11 cellular contexts compared by ENCODE assay signal in genomic region chr11:61369372-61370348, GRCh38. TPM values are rescaled to one million over a fixed set of nuclear protein-coding genes. Genes with fewer than 3 reads are reported as not detected.
DNase-seq lines count a peak whose midpoint lies in the region; ATAC-seq and TF ChIP-seq lines count a peak whose summit lies in the region.
"Had no signal": no experiment of that assay in that cellular context is flagged by ENCODE, and none has a peak within 500 bp of the region (broad histone marks: within the 10 kb centered on the region; RNA-seq: fewer than 3 reads in every experiment).

No MANE protein-coding gene starts in this region.

- H3K9ac ChIP-seq in fibroblast of lung (ENCODE audit: insufficient read depth, low read length): no peak overlapping the region

- no peak overlapping the region for H2AFZ ChIP-seq in fibroblast of lung (ENCODE audit: low read length)
- no peak overlapping the region for H2AFZ ChIP-seq in osteoblast (ENCODE audit: low read length)

- DNase-seq in CD1c-positive myeloid dendritic cell (ENCODE audit: extremely low spot score) (peak; percentile 71), MV-4-11 (lab: John Stamatoyannopoulos, UW) (peak; percentile 75), fibroblast of lung (ENCODE audit: low read depth in 2 of 2) (peak; percentile 93 to 96), osteoblast (ENCODE audit: insufficient read length, low spot score, missing footprints) (peak; percentile 92), NCI-H526 treated with DMSO at 0.1 percent for 48 hours (lab: John Stamatoyannopoulos, UW) (no peak), T-helper 1 cell (no peak)
- DNase-seq: DMS153; NCI-H1105 treated with DMSO at 0.1 percent for 48 hours; stimulated activated CD4-positive, alpha-beta T cell treated with anti-CD3 and anti-CD28 coated beads, Interleukin-4, amount 100 ng/mL, for 4 hours had no signal

- H3K4me2 ChIP-seq in fibroblast of lung (ENCODE audit: extremely low read depth, insufficient read depth, low read length) (peak overlapping the region; percentile 32), osteoblast (ENCODE audit: insufficient read depth, low read length) (peak overlapping the region; percentile 53)

- H3K27me3 ChIP-seq in fibroblast of lung (ENCODE audit: control insufficient read depth, insufficient read depth, low read length) (no peaks in the 10 kb centered on the region), osteoblast (ENCODE audit: insufficient read depth, low read length) (no peaks in the 10 kb centered on the region)

- H3K4me3 ChIP-seq in fibroblast of lung (replicated peaks in 1 of 4; ENCODE audit: control extremely low read depth in 1 of 4, insufficient read depth in 1 of 4, low read depth in 3 of 4, low read length in 4 of 4) (no peak overlapping the region), osteoblast (ENCODE audit: insufficient read depth, low read length) (peak overlapping the region; percentile 10)

- H4K20me1 ChIP-seq in fibroblast of lung (ENCODE audit: control insufficient read depth, extremely low read depth, insufficient read depth, low read length): no peaks in the 10 kb centered on the region
- H4K20me1 ChIP-seq in osteoblast (ENCODE audit: insufficient read depth, low read length): no peaks in the 10 kb centered on the region

- H3K9me3 ChIP-seq in fibroblast of lung (ENCODE audit: control insufficient read depth, insufficient read depth, low read depth, low read length): no peaks in the 10 kb centered on the region
- no peaks in the 10 kb centered on the region for H3K9me3 ChIP-seq in osteoblast (ENCODE audit: low read depth, low read length)

- peaks cover 19% of the 10 kb centered on the region for H3K4me1 ChIP-seq in fibroblast of lung (ENCODE audit: control insufficient read depth, extremely low read depth, insufficient read depth, low read length)
- peaks cover 42% of the 10 kb centered on the region for H3K4me1 ChIP-seq in osteoblast (ENCODE audit: insufficient read depth, low read length)

- TF ChIP-seq CTCF in fibroblast of lung (conservative IDR thresholded peaks at IDR 0.05 in 1 of 2, IDR thresholded peaks at IDR 0.05 in 1 of 2; ENCODE audit: low read depth in 1 of 2, low read length in 2 of 2): no peak
- no peak for TF ChIP-seq CTCF in osteoblast (IDR thresholded peaks at IDR 0.05; ENCODE audit: extremely low read depth, low read depth, low read length)

- H3K27ac ChIP-seq in fibroblast of lung (ENCODE audit: insufficient read depth, low read length): peak overlapping the region; percentile 92
- H3K27ac ChIP-seq in osteoblast (ENCODE audit: low read depth, low read length): peak overlapping the region; percentile 100

- H3K36me3 ChIP-seq in fibroblast of lung (ENCODE audit: control insufficient read depth, insufficient read depth, low read length) (peaks cover 14% of the 10 kb centered on the region), osteoblast (ENCODE audit: insufficient read depth, low read length) (peaks cover 50% of the 10 kb centered on the region)

- H3K79me2 ChIP-seq in fibroblast of lung (ENCODE audit: control insufficient read depth, insufficient read depth, low read length): no peaks in the 10 kb centered on the region
- H3K79me2 ChIP-seq in osteoblast (ENCODE audit: insufficient read depth, low read length): peaks cover 5% of the 10 kb centered on the region

- ATAC-seq in HG02623 (IDR thresholded peaks at IDR 0.05; ENCODE audit: unreplicated experiment): no peak
- ATAC-seq in GM18520 (IDR thresholded peaks at IDR 0.05; ENCODE audit: unreplicated experiment): no peak

RNA-seq across cellular contexts. Expression of gene TMEM138, which starts 7.5 kb away (rescaled TPM):
- total RNA-seq in fibroblast of lung (20.0 and 30.2 TPM in 2 replicates), osteoblast (41.3 and 48.3 TPM in 2 replicates)
- polyA plus RNA-seq in fibroblast of lung: 78.0 and 95.9 TPM in 2 replicates
- 57.7 and 65.3 TPM in 2 replicates for polyA plus RNA-seq in fibroblast of lung (2012)
- 64.3 and 99.7 TPM in 2 replicates for polyA minus RNA-seq in fibroblast of lung (ENCODE audit: low replicate concordance)

RNA-seq across cellular contexts. Expression of gene CYB561A3, which starts 8.0 kb away (rescaled TPM):
- 39.3 and 65.1 TPM in 2 replicates for total RNA-seq in fibroblast of lung
- polyA plus RNA-seq in fibroblast of lung: 43.9 and 48.3 TPM in 2 replicates
- polyA plus RNA-seq in fibroblast of lung (2012): 41.8 and 42.0 TPM in 2 replicates
- 215 and 274 TPM in 2 replicates for polyA minus RNA-seq in fibroblast of lung (ENCODE audit: low replicate concordance)
- total RNA-seq in osteoblast: 149 and 151 TPM in 2 replicates

RNA-seq across cellular contexts. Expression of gene TMEM216, which starts 22.7 kb away (rescaled TPM):
- total RNA-seq in fibroblast of lung: 10.4 and 12.3 TPM in 2 replicates
- 14.1 and 18.4 TPM in 2 replicates for polyA plus RNA-seq in fibroblast of lung
- 7.1 and 8.2 TPM in 2 replicates for polyA plus RNA-seq in fibroblast of lung (2012)
- polyA minus RNA-seq in fibroblast of lung (ENCODE audit: low replicate concordance): 7.7 and 8.8 TPM in 2 replicates
- 5.8 and 8.3 TPM in 2 replicates for total RNA-seq in osteoblast

RNA-seq across cellular contexts. Expression of gene TKFC, which starts 36.6 kb away (rescaled TPM):
- total RNA-seq in fibroblast of lung (15.9 and 27.1 TPM in 2 replicates), osteoblast (21.8 and 30.0 TPM in 2 replicates)
- 11.5 and 15.9 TPM in 2 replicates for polyA plus RNA-seq in fibroblast of lung
- polyA plus RNA-seq in fibroblast of lung (2012): 20.4 and 23.8 TPM in 2 replicates
- polyA minus RNA-seq in fibroblast of lung (ENCODE audit: low replicate concordance): 26.2 and 48.0 TPM in 2 replicates

RNA-seq across cellular contexts. Expression of gene DDB1, which starts 36.8 kb away (rescaled TPM):
- total RNA-seq in fibroblast of lung (241 and 282 TPM in 2 replicates), osteoblast (330 and 331 TPM in 2 replicates)
- 289 and 298 TPM in 2 replicates for polyA plus RNA-seq in fibroblast of lung
- 180 and 182 TPM in 2 replicates for polyA plus RNA-seq in fibroblast of lung (2012)
- 389 and 438 TPM in 2 replicates for polyA minus RNA-seq in fibroblast of lung (ENCODE audit: low replicate concordance)

Comparison
In these comparisons a context has a peak if more than half of its experiments do, and no peak if none do; other contexts are left out.
1. DNase-seq: peak in CD1c-positive myeloid dendritic cell (single experiment), MV-4-11 (single experiment), fibroblast of lung (2 of 2) and osteoblast (single experiment); none in NCI-H526 treated with DMSO at 0.1 percent for 48 hours (single experiment) and T-helper 1 cell (0 of 5).